14 cellular contexts compared by ENCODE assay signal in the genomic region with DNA sequence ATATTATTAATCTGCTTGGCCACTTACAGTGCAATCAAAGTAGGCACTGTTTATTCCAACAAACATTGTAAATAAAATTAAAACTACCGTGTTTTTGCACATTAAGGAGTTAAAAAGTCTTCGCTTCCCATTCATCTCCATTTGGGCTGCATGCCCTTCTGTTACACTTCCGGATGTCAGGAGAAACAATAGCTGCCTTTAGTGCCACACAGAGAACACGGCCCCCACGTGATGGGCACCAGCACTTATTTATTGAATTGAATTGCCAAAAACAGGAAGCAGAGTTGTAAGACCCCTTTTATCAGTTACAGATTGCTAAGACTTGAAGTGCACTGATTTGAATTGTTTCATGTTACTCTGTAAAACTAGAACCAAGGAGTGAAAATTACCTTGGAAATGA.
DNase-seq lines count a peak whose midpoint lies in the region; ATAC-seq, FAIRE-seq and TF ChIP-seq lines count a peak whose summit lies in the region.
"Had no signal": no experiment of that assay in that cellular context is flagged by ENCODE, and none has a peak within 500 bp of the region (broad histone marks: within the 10 kb centered on the region; RNA-seq: fewer than 3 reads in every experiment).

No MANE protein-coding gene starts in this region.

- H3K9ac ChIP-seq in iPS-20b (ENCODE audit: low read depth, low read length) = peak overlapping the region; percentile 20; the same call in 1 of the 2 replicates

- no peaks in the 10 kb centered on the region for H3K9me3 ChIP-seq in body of pancreas
- no peaks in the 10 kb centered on the region for H3K9me3 ChIP-seq in iPS-20b (ENCODE audit: insufficient read depth, low read depth, low read length)
- no peaks in the 10 kb centered on the region for H3K9me3 ChIP-seq in pancreas
- H3K9me3 ChIP-seq: neutrophil had no signal

- intact Hi-C loops in Calu3 (cut with micrococcal nuclease; ENCODE audit: unreplicated experiment) (loop anchor here (5.0 to 10.0 kb wide), 2 partner anchors 34 to 57 kb away; no protein-coding TSS in a partner anchor), body of pancreas (cut with DNase I) (no loop called here), pancreas (cut with DNase I) (no loop called here)

- H3K9me3 Mint-ChIP-seq in Calu3 (ENCODE audit: low read depth, unreplicated experiment) = no peaks in the 10 kb centered on the region
- H3K9me3 Mint-ChIP-seq in T-helper 2 cell treated with Interferon-gamma antibody and Interleukin-4, amounts not matched to agents 5 μg/mL and 100 μg/mL, for 36 hours = no peaks in the 10 kb centered on the region

- H3K4me1 Mint-ChIP-seq in Calu3 (ENCODE audit: low read depth, unreplicated experiment) = peaks cover 45% of the 10 kb centered on the region
- H3K4me1 Mint-ChIP-seq in T-helper 2 cell treated with Interferon-gamma antibody and Interleukin-4, amounts not matched to agents 5 μg/mL and 100 μg/mL, for 36 hours (ENCODE audit: low read depth) = no peaks in the 10 kb centered on the region

- no peaks in the 10 kb centered on the region for H3K27me3 Mint-ChIP-seq in Calu3 (ENCODE audit: unreplicated experiment)
- H3K27me3 Mint-ChIP-seq in T-helper 2 cell treated with Interferon-gamma antibody and Interleukin-4, amounts not matched to agents 5 μg/mL and 100 μg/mL, for 36 hours (ENCODE audit: low read depth) = peaks cover 20% of the 10 kb centered on the region

- TF ChIP-seq CTCF in Calu3 (IDR thresholded peaks at IDR 0.05; ENCODE audit: unreplicated experiment) (no peak), body of pancreas (IDR thresholded peaks at IDR 0.05) (no peak), pancreas (IDR thresholded peaks at IDR 0.05) (no peak)

- DNase-seq in Calu3 (peak; percentile 74), body of pancreas (peak in 1 of 4 donors; percentile 46), pancreas (no peak), HuH-7.5 (ENCODE audit: low spot score) (no peak), NCI-H2081 treated with DMSO at 0.1 percent for 48 hours (lab: John Stamatoyannopoulos, UW) (no peak)
- DNase-seq in T-helper 2 cell treated with Interferon-gamma antibody and Interleukin-4, amounts not matched to agents 5 μg/mL and 100 μg/mL, for 36 hours (ENCODE audit: low spot score) = no peak
- DNase-seq: activated CD8-positive, alpha-beta T cell treated with anti-CD3 and anti-CD28 coated beads, Interleukin-2, amount 10 ng/mL, durations not matched to agents 7 days and 5 days; NCI-H2107 had no signal

- 29 to 34% methylated on average over 5 of the region's 5 CpGs for WGBS in body of pancreas, 2 donors
- 33 to 34% methylated on average over 5 of the region's 5 CpGs for WGBS in pancreas, 2 donors

- FAIRE-seq in pancreas (lab: Jason Lieb, UNC) = no peak
- FAIRE-seq: endometrium had no signal

- H3K36me3 ChIP-seq in body of pancreas (replicated peaks in 1 of 2; ENCODE audit: insufficient read depth in 1 of 2, low read depth in 2 of 2) (no peaks in the 10 kb centered on the region), iPS-20b (ENCODE audit: insufficient read depth, low read depth, low read length) (peaks cover 16% of the 10 kb centered on the region; the same call in 1 of the 2 replicates), pancreas (no peaks in the 10 kb centered on the region)
- H3K36me3 ChIP-seq: neutrophil had no signal

- peak overlapping the region; percentile 91 for H3K27ac Mint-ChIP-seq in Calu3 (ENCODE audit: unreplicated experiment)
- H3K27ac Mint-ChIP-seq in T-helper 2 cell treated with Interferon-gamma antibody and Interleukin-4, amounts not matched to agents 5 μg/mL and 100 μg/mL, for 36 hours = no peak overlapping the region
- H3K27ac Mint-ChIP-seq: activated CD8-positive, alpha-beta T cell treated with anti-CD3 and anti-CD28 coated beads, Interleukin-2, amount 10 ng/mL, durations not matched to agents 7 days and 5 days had no signal

- H3K27ac ChIP-seq in body of pancreas (peak overlapping the region in 3 of 4 donors; percentile 23 to 65 (median 41)), iPS-20b (ENCODE audit: low read length) (no peak overlapping the region), pancreas (peak overlapping the region in 2 of 4 donors; percentile 47 to 52)
- H3K27ac ChIP-seq: HL-60, neutrophil had no signal

- CTCF ChIA-PET in Calu3 (lab: Charles Lee) = interaction anchor here (1.1 to 1.8 kb wide), 2 partner anchors 30 to 70 kb away, joined by 4 to 7 read pairs; no protein-coding TSS in a partner anchor

- H3K4me3 Mint-ChIP-seq in Calu3 (ENCODE audit: low read depth, unreplicated experiment) = peak overlapping the region; percentile 44
- H3K4me3 Mint-ChIP-seq in T-helper 2 cell treated with Interferon-gamma antibody and Interleukin-4, amounts not matched to agents 5 μg/mL and 100 μg/mL, for 36 hours = no peak overlapping the region
- H3K4me3 Mint-ChIP-seq: activated CD8-positive, alpha-beta T cell treated with anti-CD3 and anti-CD28 coated beads, Interleukin-2, amount 10 ng/mL, durations not matched to agents 7 days and 5 days had no signal

- no peaks in the 10 kb centered on the region for H3K27me3 ChIP-seq in body of pancreas
- H3K27me3 ChIP-seq in iPS-20b (ENCODE audit: insufficient read depth, low read length) = no peaks in the 10 kb centered on the region
- H3K27me3 ChIP-seq in pancreas = no peaks in the 10 kb centered on the region
- H3K27me3 ChIP-seq: neutrophil had no signal

- H3K36me3 Mint-ChIP-seq in Calu3 (ENCODE audit: insufficient read depth, unreplicated experiment) = peaks cover 22% of the 10 kb centered on the region
- H3K36me3 Mint-ChIP-seq in T-helper 2 cell treated with Interferon-gamma antibody and Interleukin-4, amounts not matched to agents 5 μg/mL and 100 μg/mL, for 36 hours (ENCODE audit: low read depth) = no peaks in the 10 kb centered on the region

- no TSS peak for BruUV-seq in Calu3 (replicated peaks; lab: Mats Ljungman, UMichigan)

- ATAC-seq in body of pancreas (peak; percentile 47), pancreas (peak in 3 of 4 donors; percentile 55 to 63 (median 59)), GM19452 (IDR thresholded peaks at IDR 0.05; ENCODE audit: unreplicated experiment) (no peak)
- ATAC-seq: activated CD8-positive, alpha-beta T cell treated with anti-CD3 and anti-CD28 coated beads, Interleukin-2, amount 10 ng/mL, durations not matched to agents 7 days and 5 days; left lobe of liver had no signal

- no peak for TF ChIP-seq POLR2A in body of pancreas (IDR thresholded peaks at IDR 0.05)

- H3K4me3 ChIP-seq in body of pancreas (no peak overlapping the region), iPS-20b (ENCODE audit: low read length) (no peak overlapping the region), pancreas (no peak overlapping the region)

- peaks cover 54% of the 10 kb centered on the region for H3K4me1 ChIP-seq in body of pancreas
- H3K4me1 ChIP-seq in iPS-20b (ENCODE audit: insufficient read depth, low read length) = peaks cover 20% of the 10 kb centered on the region
- H3K4me1 ChIP-seq in pancreas = peaks cover 11 to 40% (median 39%) of the 10 kb centered on the region in 3 donors
